ENCODE assay signal across 16 cellular contexts in genomic region chr10:24597426-24597825, GRCh38.
A peak's percentile ranks its signal among the peaks of the same experiment; 100 is the strongest.
DNase-seq lines count a peak whose midpoint lies in the region; ATAC-seq and TF ChIP-seq lines count a peak whose summit lies in the region.
"Had no signal": no experiment of that assay in that cellular context is flagged by ENCODE, and none has a peak within 500 bp of the region (broad histone marks: within the 10 kb centered on the region; RNA-seq: fewer than 3 reads in every experiment).

No MANE protein-coding gene starts in this region.

- ATAC-seq in HG03354 (IDR thresholded peaks at IDR 0.05; ENCODE audit: poor library complexity, severe bottlenecking, unreplicated experiment), result no peak
- ATAC-seq in stimulated activated naive CD8-positive, alpha-beta T cell treated with anti-CD3 and anti-CD28 coated beads, Interleukin-15, Interleukin-2, amounts not matched to agents 100 U/mL and 50 U/mL, for 24 hours, result no peak
- ATAC-seq: A549; CD8-positive, alpha-beta T cell had no signal

- no peak for TF ChIP-seq CTCF in AG09319 (IDR thresholded peaks at IDR 0.05; ENCODE audit: low read depth, low read length)

- peak; percentile 61 for DNase-seq in AG09319 (ENCODE audit: extremely low read depth, low read depth)
- DNase-seq in fibroblast of peridontal ligament (ENCODE audit: extremely low read depth), result peak; percentile 11
- peak; percentile 18 for DNase-seq in iris pigment epithelial cell (ENCODE audit: low read depth)
- no peak for DNase-seq in iPS-NIHi11 (ENCODE audit: low spot score)
- DNase-seq in NCI-H1092 treated with DMSO at 0.1 percent for 48 hours (lab: John Stamatoyannopoulos, UW), result no peak
- no peak for DNase-seq in stimulated activated naive CD8-positive, alpha-beta T cell treated with anti-CD3 and anti-CD28 coated beads, Interleukin-15, Interleukin-2, amounts not matched to agents 100 U/mL and 50 U/mL, for 24 hours
- DNase-seq: 8988T; Caco-2; CD4-positive, CD25-positive, alpha-beta regulatory T cell; CD8-positive, alpha-beta T cell; DMS153; DND-41; GOT3; HFFc6 had no signal

Comparison
In these comparisons a context has a peak if more than half of its experiments do, and no peak if none do; other contexts are left out.
1. DNase-seq: peak in AG09319 (single experiment), fibroblast of peridontal ligament (single experiment) and iris pigment epithelial cell (single experiment); none in iPS-NIHi11 (single experiment), NCI-H1092 treated with DMSO at 0.1 percent for 48 hours (single experiment) and stimulated activated naive CD8-positive, alpha-beta T cell treated with anti-CD3 and anti-CD28 coated beads, Interleukin-15, Interleukin-2, amounts not matched to agents 100 U/mL and 50 U/mL, for 24 hours (single experiment).